20 cellular contexts compared by ENCODE assay signal in the genomic region with DNA sequence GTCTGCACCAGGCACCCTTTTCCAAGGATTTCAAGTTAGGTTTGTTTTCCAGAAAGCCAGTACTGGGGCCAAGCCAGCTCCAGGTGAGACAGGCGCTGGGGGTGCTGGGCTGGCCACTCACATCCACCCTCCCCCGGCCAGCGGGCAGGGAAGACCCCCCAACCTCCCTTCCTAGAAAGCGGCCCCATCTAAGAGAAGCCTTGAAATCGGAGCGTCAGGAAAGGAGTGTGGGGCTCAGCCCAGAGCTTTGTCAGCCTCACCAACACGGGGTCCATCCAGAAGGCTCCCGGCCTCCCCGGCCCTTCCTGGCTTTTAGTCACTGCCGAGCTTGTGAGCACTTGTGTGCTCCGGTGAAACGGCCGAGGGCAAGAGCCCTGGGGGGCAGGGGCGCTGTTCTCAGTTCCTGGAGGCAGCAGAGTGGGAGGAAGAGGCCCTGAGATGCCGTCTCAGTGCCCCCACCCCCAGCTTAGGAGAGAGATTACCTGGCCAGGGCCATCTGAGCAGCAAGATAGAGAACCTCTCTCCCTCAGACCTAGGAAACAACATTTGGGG. TPM values are rescaled to one million over a fixed set of nuclear protein-coding genes. Genes with fewer than 3 reads are reported as not detected.
DNase-seq lines count a peak whose midpoint lies in the region; ATAC-seq, FAIRE-seq and TF ChIP-seq lines count a peak whose summit lies in the region.
"Had no signal": no experiment of that assay in that cellular context is flagged by ENCODE, and none has a peak within 500 bp of the region (broad histone marks: within the 10 kb centered on the region; RNA-seq: fewer than 3 reads in every experiment).

No MANE protein-coding gene starts in this region.

- no peak overlapping the region for H3K4me3 ChIP-seq in epithelial cell of esophagus (ENCODE audit: low read length)
- H3K4me3 ChIP-seq: GM12878 had no signal

- TF ChIP-seq POLR2A in GM12891 (IDR thresholded peaks at IDR 0.05; ENCODE audit: low read depth, low read length), result no peak

- peak; percentile 23 for ATAC-seq in stimulated activated naive CD8-positive, alpha-beta T cell treated with anti-CD3 and anti-CD28 coated beads, Interleukin-15, Interleukin-2, amounts not matched to agents 100 U/mL and 50 U/mL, for 24 hours
- no peak for ATAC-seq in stimulated activated naive CD8-positive, alpha-beta T cell treated with anti-CD3 and anti-CD28 coated beads, Interleukin-15, amount 100 ng/mL, for 72 hours
- no peak for ATAC-seq in omental fat pad (ENCODE audit: low FRiP score)
- ATAC-seq in GM21526 (IDR thresholded peaks at IDR 0.05; ENCODE audit: low FRiP score, unreplicated experiment), result no peak
- ATAC-seq: activated CD8-positive, alpha-beta T cell treated with anti-CD3 and anti-CD28 coated beads, Interleukin-2, amount 10 ng/mL, durations not matched to agents 7 days and 5 days; GM12878; PC-3 had no signal

- H3K27ac Mint-ChIP-seq in stimulated activated naive CD8-positive, alpha-beta T cell treated with anti-CD3 and anti-CD28 coated beads, Interleukin-15, amount 100 ng/mL, for 72 hours, result no peak overlapping the region
- H3K27ac Mint-ChIP-seq: activated B cell treated with CpG ODN at 0.5 μM for 24 hours; activated CD8-positive, alpha-beta T cell treated with anti-CD3 and anti-CD28 coated beads, Interleukin-2, amount 10 ng/mL, durations not matched to agents 7 days and 5 days; activated naive CD4-positive, alpha-beta T cell treated with anti-CD3 and anti-CD28 coated beads, Interleukin-2, amount 10 ng/mL, durations not matched to agents 7 days and 5 days; activated T-cell treated with anti-CD3 and anti-CD28 coated beads, Interleukin-2, amount 50 U/mL, for 24 hours; CD8-positive, alpha-beta memory T cell; T-helper 2 cell treated with Interferon-gamma antibody and Interleukin-4, amounts not matched to agents 5 μg/mL and 100 μg/mL, for 36 hours had no signal

- no peaks in the 10 kb centered on the region for H3K27me3 Mint-ChIP-seq in stimulated activated naive CD8-positive, alpha-beta T cell treated with anti-CD3 and anti-CD28 coated beads, Interleukin-15, amount 100 ng/mL, for 72 hours

- TF ChIP-seq CTCF in epithelial cell of esophagus (IDR thresholded peaks at IDR 0.05; ENCODE audit: insufficient read depth, low read depth, low read length, missing control alignments), result no peak
- no peak for TF ChIP-seq CTCF in omental fat pad (IDR thresholded peaks at IDR 0.05)

- DNase-seq in stimulated activated naive CD8-positive, alpha-beta T cell treated with anti-CD3 and anti-CD28 coated beads, Interleukin-15, Interleukin-2, amounts not matched to agents 100 U/mL and 50 U/mL, for 24 hours, result no peak
- DNase-seq in stimulated activated naive CD8-positive, alpha-beta T cell treated with anti-CD3 and anti-CD28 coated beads, Interleukin-15, amount 100 ng/mL, for 72 hours, result no peak
- DNase-seq in epithelial cell of esophagus (ENCODE audit: low read depth) (peak; percentile 58), omental fat pad (ENCODE audit: low spot score) (peak; percentile 6), GM12891 (ENCODE audit: insufficient read length, low spot score) (no peak), cerebellar nuclear complex (lab: John Stamatoyannopoulos, UW) (no peak), NCI-H2107 (lab: John Stamatoyannopoulos, UW) (no peak)
- DNase-seq: activated B cell treated with CpG ODN at 0.5 μM for 24 hours; activated CD8-positive, alpha-beta T cell treated with anti-CD3 and anti-CD28 coated beads, Interleukin-2, amount 10 ng/mL, durations not matched to agents 7 days and 5 days; activated naive CD4-positive, alpha-beta T cell treated with anti-CD3 and anti-CD28 coated beads, Interleukin-2, amount 10 ng/mL, durations not matched to agents 7 days and 5 days; activated T-cell treated with anti-CD3 and anti-CD28 coated beads, Interleukin-2, amount 50 U/mL, for 24 hours; KG1; PC-3; stimulated activated CD4-positive, alpha-beta T cell treated with anti-CD3 and anti-CD28 coated beads, Interleukin-15, amount 100 ng/mL, for 24 hours had no signal

- H3K9me3 Mint-ChIP-seq in stimulated activated naive CD8-positive, alpha-beta T cell treated with anti-CD3 and anti-CD28 coated beads, Interleukin-15, amount 100 ng/mL, for 72 hours, result peaks cover 13% of the 10 kb centered on the region in 2 donors
- H3K9me3 Mint-ChIP-seq: activated B cell treated with CpG ODN at 0.5 μM for 24 hours; activated naive CD4-positive, alpha-beta T cell treated with anti-CD3 and anti-CD28 coated beads, Interleukin-2, amount 10 ng/mL, durations not matched to agents 7 days and 5 days; activated T-cell treated with anti-CD3 and anti-CD28 coated beads, Interleukin-2, amount 50 U/mL, for 24 hours had no signal

- H3K4me1 Mint-ChIP-seq in stimulated activated naive CD8-positive, alpha-beta T cell treated with anti-CD3 and anti-CD28 coated beads, Interleukin-15, amount 100 ng/mL, for 72 hours, result no peaks in the 10 kb centered on the region
- H3K4me1 Mint-ChIP-seq: activated B cell treated with CpG ODN at 0.5 μM for 24 hours; activated naive CD4-positive, alpha-beta T cell treated with anti-CD3 and anti-CD28 coated beads, Interleukin-2, amount 10 ng/mL, durations not matched to agents 7 days and 5 days; CD8-positive, alpha-beta memory T cell had no signal

- no peak for FAIRE-seq in GM12891 (lab: Jason Lieb, UNC)
- FAIRE-seq: astrocyte, GM12878, GM19239 had no signal

- no peak overlapping the region for H3K4me3 Mint-ChIP-seq in stimulated activated naive CD8-positive, alpha-beta T cell treated with anti-CD3 and anti-CD28 coated beads, Interleukin-15, amount 100 ng/mL, for 72 hours
- H3K4me3 Mint-ChIP-seq: activated B cell treated with CpG ODN at 0.5 μM for 24 hours; activated CD8-positive, alpha-beta T cell treated with anti-CD3 and anti-CD28 coated beads, Interleukin-2, amount 10 ng/mL, durations not matched to agents 7 days and 5 days; activated naive CD4-positive, alpha-beta T cell treated with anti-CD3 and anti-CD28 coated beads, Interleukin-2, amount 10 ng/mL, durations not matched to agents 7 days and 5 days; activated T-cell treated with anti-CD3 and anti-CD28 coated beads, Interleukin-2, amount 50 U/mL, for 24 hours; CD8-positive, alpha-beta memory T cell; T-helper 2 cell treated with Interferon-gamma antibody and Interleukin-4, amounts not matched to agents 5 μg/mL and 100 μg/mL, for 36 hours had no signal

TF ChIP-seq in GM12891, 5 proteins besides CTCF, POLR2A, EP300 and RAD21:
- TF ChIP-seq TAF1 (IDR thresholded peaks at IDR 0.05; ENCODE audit: low read depth, low read length) (no peak), POU2F2 (IDR thresholded peaks at IDR 0.05; ENCODE audit: low read depth, low read length) (no peak), PAX5 (IDR thresholded peaks at IDR 0.05; ENCODE audit: insufficient read depth, low read length, severe bottlenecking) (no peak), SPI1 (IDR thresholded peaks at IDR 0.05; ENCODE audit: low read depth, low read length) (no peak), POLR2AphosphoS5 (IDR thresholded peaks at IDR 0.05; ENCODE audit: low read depth, low read length) (no peak)

RNA-seq across cellular contexts. Expression of gene PDGFA, which starts 39.6 kb away (rescaled TPM):
- 10 to 100 TPM in 1 of 4 donors, 1 to 10 TPM in 3; 7.0 to 23.7 (median 8.8) TPM for total RNA-seq in omental fat pad
- polyA plus RNA-seq in GM12891 (2012; ENCODE audit: low read depth, missing spikeins), result 2.3 TPM

Comparison
In these comparisons a context has a peak if more than half of its experiments do, and no peak if none do; other contexts are left out.
1. DNase-seq: peak in epithelial cell of esophagus (single experiment) and omental fat pad (single experiment); none in stimulated activated naive CD8-positive, alpha-beta T cell treated with anti-CD3 and anti-CD28 coated beads, Interleukin-15, Interleukin-2, amounts not matched to agents 100 U/mL and 50 U/mL, for 24 hours (single experiment), stimulated activated naive CD8-positive, alpha-beta T cell treated with anti-CD3 and anti-CD28 coated beads, Interleukin-15, amount 100 ng/mL, for 72 hours (0 of 2), GM12891 (single experiment), cerebellar nuclear complex (0 of 2) and NCI-H2107 (single experiment).